8 cellular contexts compared by ENCODE assay signal in genomic region chr13:42271337-42272114, GRCh38. TPM values are rescaled to one million over a fixed set of nuclear protein-coding genes. Genes with fewer than 3 reads are reported as not detected.
DNase-seq lines count a peak whose midpoint lies in the region; ATAC-seq, FAIRE-seq and TF ChIP-seq lines count a peak whose summit lies in the region.

No MANE protein-coding gene starts in this region.

- peak overlapping the region; percentile 63 for H3K27ac ChIP-seq in keratinocyte (ENCODE audit: control insufficient read depth, insufficient read depth, low read length)

- H3K9me3 ChIP-seq in keratinocyte (ENCODE audit: control insufficient read depth, low read depth, low read length) = no peaks in the 10 kb centered on the region

- DNase-seq in AG20443 (ENCODE audit: low spot score) = peak; percentile 96
- peak; percentile 93 to 98 for DNase-seq in NCI-H446 (lab: John Stamatoyannopoulos, UW)
- peak; percentile 89 for DNase-seq in activated CD4-positive, CD25-positive, alpha-beta regulatory T cell treated with anti-CD3 and anti-CD28 coated beads, Interleukin-2, amount 50 U/mL, for 72 hours
- DNase-seq in cerebellum (ENCODE audit: low spot score) = peak; percentile 96
- peak; percentile 85 for DNase-seq in keratinocyte (ENCODE audit: low read depth, low spot score)
- peak; percentile 91 for DNase-seq in stimulated activated CD4-positive, alpha-beta T cell treated with anti-CD3 and anti-CD28 coated beads, Interleukin-12 subunit alpha, Interleukin-12 subunit beta, amount 100 ng/mL, for 48 hours (ENCODE audit: low read depth in 2 of 3, low spot score in 1 of 3)

- peak overlapping the region; percentile 58 to 75 (median 75) for H3K4me3 ChIP-seq in keratinocyte (ENCODE audit: control insufficient read depth in 2 of 3, extremely low read depth in 1 of 3, insufficient read depth in 2 of 3, low read depth in 1 of 3, low read length in 3 of 3)

- peak; percentile 9 for FAIRE-seq in keratinocyte (lab: Jason Lieb, UNC)

- peak; percentile 79 for ATAC-seq in GM19043 (IDR thresholded peaks at IDR 0.05; ENCODE audit: low read depth, unreplicated experiment)
- peak; percentile 85 for ATAC-seq in HG03354 (IDR thresholded peaks at IDR 0.05; ENCODE audit: poor library complexity, severe bottlenecking, unreplicated experiment)

- H3K36me3 ChIP-seq in keratinocyte (ENCODE audit: control insufficient read depth in 2 of 2, extremely low read depth in 1 of 2, insufficient read depth in 2 of 2, low read length in 2 of 2) = no peaks in the 10 kb centered on the region

- no peak for TF ChIP-seq CTCF in keratinocyte (optimal IDR thresholded peaks at IDR 0.05 in 1 of 3, IDR thresholded peaks at IDR 0.05 in 1 of 3, conservative IDR thresholded peaks at IDR 0.05 in 1 of 3; ENCODE audit: extremely low read depth in 1 of 3, insufficient read depth in 2 of 3, low read length in 3 of 3)

- peaks cover 17% of the 10 kb centered on the region for H3K4me1 ChIP-seq in keratinocyte (ENCODE audit: control insufficient read depth, extremely low read depth, insufficient read depth, low read length)

- peak overlapping the region; percentile 85 for H3K9ac ChIP-seq in keratinocyte (ENCODE audit: control insufficient read depth, extremely low read depth, insufficient read depth, low read length)

- peak overlapping the region; percentile 70 for H3K4me2 ChIP-seq in keratinocyte (ENCODE audit: control insufficient read depth, extremely low read depth, insufficient read depth, low read depth, low read length)

- peak overlapping the region; percentile 85 for H2AFZ ChIP-seq in keratinocyte (ENCODE audit: control insufficient read depth, low read length)

- dilution Hi-C loops in keratinocyte (cut with MboI; ENCODE audit: extremely low pct_ligation_motif_present, low sequenced_read_pairs) = no loop called here

- H3K79me2 ChIP-seq in keratinocyte (ENCODE audit: control insufficient read depth, insufficient read depth, low read length) = peaks cover 17% of the 10 kb centered on the region

- H4K20me1 ChIP-seq in keratinocyte (ENCODE audit: control insufficient read depth, extremely low read depth, insufficient read depth, low read length) = no peaks in the 10 kb centered on the region

- no peaks in the 10 kb centered on the region for H3K27me3 ChIP-seq in keratinocyte (ENCODE audit: control insufficient read depth, extremely low read depth, insufficient read depth, low read length)

- no peaks in the 10 kb centered on the region for H3K9me1 ChIP-seq in keratinocyte (ENCODE audit: control insufficient read depth, extremely low read depth, insufficient read depth, low read length)

RNA-seq across cellular contexts. Expression of gene AKAP11, which starts 0.4 kb away (rescaled TPM):
- 64.5 TPM for total RNA-seq in cerebellum
- 11.9 to 17.4 TPM (median 15.0 TPM) in 3 replicates for polyA plus RNA-seq in keratinocyte
- 7.5 TPM for polyA plus RNA-seq in keratinocyte (2011; ENCODE audit: low read depth)
- polyA plus RNA-seq in keratinocyte (2011; cell fraction: cytosol; rRNA removed) = 7.1 and 15.4 TPM in 2 replicates
- 18.8 and 24.0 TPM in 2 replicates for polyA plus RNA-seq in keratinocyte (2011; cell fraction: nucleus; rRNA removed)
- 9.4 and 10.3 TPM in 2 replicates for polyA plus RNA-seq in keratinocyte (2012; ENCODE audit: low replicate concordance)
- polyA minus RNA-seq in keratinocyte = 6.7 to 33.6 TPM (median 23.3 TPM) in 3 replicates
- 15.2 TPM for polyA minus RNA-seq in keratinocyte (2011; cell fraction: cytosol; rRNA and poly(A)+ RNA removed)
- 26.5 and 55.1 TPM in 2 replicates for polyA minus RNA-seq in keratinocyte (2011; cell fraction: nucleus; rRNA and poly(A)+ RNA removed)

Comparison
In these comparisons a context has a peak if more than half of its experiments do, and no peak if none do; other contexts are left out.
1. Peak in every context shown above with its lines: DNase-seq, ATAC-seq, H3K4me3 ChIP-seq and H3K27ac ChIP-seq.